ENCODE assay signal across 1 cellular context in genomic region chr1:1037366-1038327, GRCh38.
TF ChIP-seq lines count a peak whose summit lies in the region.

No MANE protein-coding gene starts in this region.

TF ChIP-seq in HepG2, 621 proteins besides CTCF, POLR2A, EP300 and RAD21 (continued from another document and continues in another):
- TF ChIP-seq, protein P1, sequence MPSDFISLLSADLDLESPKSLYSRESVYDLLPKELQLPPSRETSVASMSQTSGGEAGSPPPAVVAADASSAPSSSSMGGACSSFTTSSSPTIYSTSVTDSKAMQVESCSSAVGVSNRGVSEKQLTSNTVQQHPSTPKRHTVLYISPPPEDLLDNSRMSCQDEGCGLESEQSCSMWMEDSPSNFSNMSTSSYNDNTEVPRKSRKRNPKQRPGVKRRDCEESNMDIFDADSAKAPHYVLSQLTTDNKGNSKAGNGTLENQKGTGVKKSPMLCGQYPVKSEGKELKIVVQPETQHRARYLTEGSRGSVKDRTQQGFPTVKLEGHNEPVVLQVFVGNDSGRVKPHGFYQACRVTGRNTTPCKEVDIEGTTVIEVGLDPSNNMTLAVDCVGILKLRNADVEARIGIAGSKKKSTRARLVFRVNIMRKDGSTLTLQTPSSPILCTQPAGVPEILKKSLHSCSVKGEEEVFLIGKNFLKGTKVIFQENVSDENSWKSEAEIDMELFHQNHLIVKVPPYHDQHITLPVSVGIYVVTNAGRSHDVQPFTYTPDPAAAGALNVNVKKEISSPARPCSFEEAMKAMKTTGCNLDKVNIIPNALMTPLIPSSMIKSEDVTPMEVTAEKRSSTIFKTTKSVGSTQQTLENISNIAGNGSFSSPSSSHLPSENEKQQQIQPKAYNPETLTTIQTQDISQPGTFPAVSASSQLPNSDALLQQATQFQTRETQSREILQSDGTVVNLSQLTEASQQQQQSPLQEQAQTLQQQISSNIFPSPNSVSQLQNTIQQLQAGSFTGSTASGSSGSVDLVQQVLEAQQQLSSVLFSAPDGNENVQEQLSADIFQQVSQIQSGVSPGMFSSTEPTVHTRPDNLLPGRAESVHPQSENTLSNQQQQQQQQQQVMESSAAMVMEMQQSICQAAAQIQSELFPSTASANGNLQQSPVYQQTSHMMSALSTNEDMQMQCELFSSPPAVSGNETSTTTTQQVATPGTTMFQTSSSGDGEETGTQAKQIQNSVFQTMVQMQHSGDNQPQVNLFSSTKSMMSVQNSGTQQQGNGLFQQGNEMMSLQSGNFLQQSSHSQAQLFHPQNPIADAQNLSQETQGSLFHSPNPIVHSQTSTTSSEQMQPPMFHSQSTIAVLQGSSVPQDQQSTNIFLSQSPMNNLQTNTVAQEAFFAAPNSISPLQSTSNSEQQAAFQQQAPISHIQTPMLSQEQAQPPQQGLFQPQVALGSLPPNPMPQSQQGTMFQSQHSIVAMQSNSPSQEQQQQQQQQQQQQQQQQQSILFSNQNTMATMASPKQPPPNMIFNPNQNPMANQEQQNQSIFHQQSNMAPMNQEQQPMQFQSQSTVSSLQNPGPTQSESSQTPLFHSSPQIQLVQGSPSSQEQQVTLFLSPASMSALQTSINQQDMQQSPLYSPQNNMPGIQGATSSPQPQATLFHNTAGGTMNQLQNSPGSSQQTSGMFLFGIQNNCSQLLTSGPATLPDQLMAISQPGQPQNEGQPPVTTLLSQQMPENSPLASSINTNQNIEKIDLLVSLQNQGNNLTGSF (CRISPR knock-in tag; IDR thresholded peaks at IDR 0.05): no peak
- TF ChIP-seq ZEB1 (IDR thresholded peaks at IDR 0.05; ENCODE audit: insufficient replicate concordance, low read depth) (peak; percentile 59), ZKSCAN8 (CRISPR knock-in tag; IDR thresholded peaks at IDR 0.05; ENCODE audit: borderline replicate concordance) (no peak), SALL1 (CRISPR knock-in tag; IDR thresholded peaks at IDR 0.05) (peak; percentile 56), CHD2 (IDR thresholded peaks at IDR 0.05; ENCODE audit: low read depth, low read length) (no peak), ZFP37 (CRISPR knock-in tag; IDR thresholded peaks at IDR 0.05; ENCODE audit: borderline replicate concordance) (no peak), ZNF550 (CRISPR knock-in tag; IDR thresholded peaks at IDR 0.05; ENCODE audit: borderline replicate concordance) (no peak), SYNCRIP (IDR thresholded peaks at IDR 0.05; ENCODE audit: insufficient read depth, low read depth, low read length) (no peak), ZNF225 (CRISPR knock-in tag; IDR thresholded peaks at IDR 0.05) (no peak), ZNF441 (CRISPR knock-in tag; IDR thresholded peaks at IDR 0.05; ENCODE audit: borderline replicate concordance) (no peak), ZNF577 (CRISPR knock-in tag; IDR thresholded peaks at IDR 0.05; ENCODE audit: borderline replicate concordance, low read depth) (no peak), WIZ (CRISPR knock-in tag; IDR thresholded peaks at IDR 0.05) (no peak), ZNF569 (CRISPR knock-in tag; IDR thresholded peaks at IDR 0.05; ENCODE audit: borderline replicate concordance) (no peak), RXRB (CRISPR knock-in tag; IDR thresholded peaks at IDR 0.05; ENCODE audit: borderline replicate concordance) (peak; percentile 28; the same call in 1 of the 2 replicates), PHF21A (CRISPR knock-in tag; IDR thresholded peaks at IDR 0.05) (peak; percentile 72), ZNF3 (CRISPR knock-in tag; IDR thresholded peaks at IDR 0.05) (no peak), HINFP (CRISPR knock-in tag; IDR thresholded peaks at IDR 0.05; ENCODE audit: low read depth) (no peak), ZNF563 (CRISPR knock-in tag; IDR thresholded peaks at IDR 0.05) (no peak), MATR3 (CRISPR knock-in tag; IDR thresholded peaks at IDR 0.05) (no peak), ZSCAN21 (CRISPR knock-in tag; IDR thresholded peaks at IDR 0.05; ENCODE audit: borderline replicate concordance) (no peak; the same call in 1 of the 2 replicates), PITX1 (CRISPR knock-in tag; IDR thresholded peaks at IDR 0.05) (no peak; the same call in 1 of the 2 replicates), NCOA2 (CRISPR knock-in tag; IDR thresholded peaks at IDR 0.05) (no peak), NKX3-1 (CRISPR knock-in tag; IDR thresholded peaks at IDR 0.05) (no peak), GTF3A (CRISPR knock-in tag; conservative IDR thresholded peaks at IDR 0.05) (no peak), ZFY (CRISPR knock-in tag; IDR thresholded peaks at IDR 0.05) (peak; percentile 31; the same call in 1 of the 2 replicates), KMT2A (CRISPR knock-in tag; IDR thresholded peaks at IDR 0.05) (no peak), BRD4 (CRISPR knock-in tag; IDR thresholded peaks at IDR 0.05) (no peak), ZMYM3 (CRISPR knock-in tag; IDR thresholded peaks at IDR 0.05) (no peak), RFXAP (CRISPR knock-in tag; IDR thresholded peaks at IDR 0.05; ENCODE audit: borderline replicate concordance) (0 out of 2 replicates have a peak, but pooled peaks have one; percentile 15), SAFB2 (CRISPR knock-in tag; IDR thresholded peaks at IDR 0.05; ENCODE audit: borderline replicate concordance, low read depth) (no peak), ZNF816 (CRISPR knock-in tag; IDR thresholded peaks at IDR 0.05; ENCODE audit: borderline replicate concordance) (no peak), ZNF253 (CRISPR knock-in tag; IDR thresholded peaks at IDR 0.05; ENCODE audit: borderline replicate concordance) (no peak), SAP130 (CRISPR knock-in tag; IDR thresholded peaks at IDR 0.05; ENCODE audit: low read depth) (peak; percentile 71), GATAD2A (CRISPR knock-in tag; IDR thresholded peaks at IDR 0.05) (peak; percentile 46; the same call in 1 of the 2 replicates), ZNF777 (CRISPR knock-in tag; IDR thresholded peaks at IDR 0.05) (no peak), AHR (CRISPR knock-in tag; IDR thresholded peaks at IDR 0.05) (no peak), POLR2AphosphoS2 (IDR thresholded peaks at IDR 0.05; ENCODE audit: low read depth, low read length) (no peak), GATA4 (IDR thresholded peaks at IDR 0.05; ENCODE audit: borderline replicate concordance, low read depth) (no peak), ZNF788 (CRISPR knock-in tag; IDR thresholded peaks at IDR 0.05; ENCODE audit: borderline replicate concordance) (no peak), ZKSCAN1 (IDR thresholded peaks at IDR 0.05; ENCODE audit: low read length) (no peak), ONECUT2 (CRISPR knock-in tag; IDR thresholded peaks at IDR 0.05) (no peak), MBD4 (IDR thresholded peaks at IDR 0.05; ENCODE audit: borderline replicate concordance, low read length) (no peak), PTBP1 (IDR thresholded peaks at IDR 0.05; ENCODE audit: low read depth, low read length, poor library complexity, severe bottlenecking) (no peak), PRPF4 (IDR thresholded peaks at IDR 0.05; ENCODE audit: low read depth, low read length, poor library complexity, severe bottlenecking) (no peak), TBX3 (IDR thresholded peaks at IDR 0.05; ENCODE audit: borderline replicate concordance) (no peak), TEAD3 (CRISPR knock-in tag; optimal IDR thresholded peaks at IDR 0.05; ENCODE audit: borderline replicate concordance) (peak; percentile 94), CHCHD3 (CRISPR knock-in tag; IDR thresholded peaks at IDR 0.05) (no peak), MTA1 (CRISPR knock-in tag; IDR thresholded peaks at IDR 0.05; ENCODE audit: borderline replicate concordance) (peak; percentile 54; the same call in 1 of the 2 replicates), ZNF761 (CRISPR knock-in tag; conservative IDR thresholded peaks at IDR 0.05) (no peak), FOXA3 (CRISPR knock-in tag; IDR thresholded peaks at IDR 0.05) (no peak), ATF1 (CRISPR knock-in tag; IDR thresholded peaks at IDR 0.05) (no peak)
- TF ChIP-seq, protein P2, sequence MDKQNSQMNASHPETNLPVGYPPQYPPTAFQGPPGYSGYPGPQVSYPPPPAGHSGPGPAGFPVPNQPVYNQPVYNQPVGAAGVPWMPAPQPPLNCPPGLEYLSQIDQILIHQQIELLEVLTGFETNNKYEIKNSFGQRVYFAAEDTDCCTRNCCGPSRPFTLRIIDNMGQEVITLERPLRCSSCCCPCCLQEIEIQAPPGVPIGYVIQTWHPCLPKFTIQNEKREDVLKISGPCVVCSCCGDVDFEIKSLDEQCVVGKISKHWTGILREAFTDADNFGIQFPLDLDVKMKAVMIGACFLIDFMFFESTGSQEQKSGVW (CRISPR knock-in tag; IDR thresholded peaks at IDR 0.05; ENCODE audit: borderline replicate concordance): no peak
- TF ChIP-seq, protein P3, sequence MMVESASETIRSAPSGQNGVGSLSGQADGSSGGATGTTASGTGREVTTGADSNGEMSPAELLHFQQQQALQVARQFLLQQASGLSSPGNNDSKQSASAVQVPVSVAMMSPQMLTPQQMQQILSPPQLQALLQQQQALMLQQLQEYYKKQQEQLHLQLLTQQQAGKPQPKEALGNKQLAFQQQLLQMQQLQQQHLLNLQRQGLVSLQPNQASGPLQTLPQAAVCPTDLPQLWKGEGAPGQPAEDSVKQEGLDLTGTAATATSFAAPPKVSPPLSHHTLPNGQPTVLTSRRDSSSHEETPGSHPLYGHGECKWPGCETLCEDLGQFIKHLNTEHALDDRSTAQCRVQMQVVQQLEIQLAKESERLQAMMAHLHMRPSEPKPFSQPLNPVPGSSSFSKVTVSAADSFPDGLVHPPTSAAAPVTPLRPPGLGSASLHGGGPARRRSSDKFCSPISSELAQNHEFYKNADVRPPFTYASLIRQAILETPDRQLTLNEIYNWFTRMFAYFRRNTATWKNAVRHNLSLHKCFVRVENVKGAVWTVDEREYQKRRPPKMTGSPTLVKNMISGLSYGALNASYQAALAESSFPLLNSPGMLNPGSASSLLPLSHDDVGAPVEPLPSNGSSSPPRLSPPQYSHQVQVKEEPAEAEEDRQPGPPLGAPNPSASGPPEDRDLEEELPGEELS (CRISPR knock-in tag; IDR thresholded peaks at IDR 0.05): peak; percentile 25; the same call in 1 of the 2 replicates
- TF ChIP-seq, protein P4, sequence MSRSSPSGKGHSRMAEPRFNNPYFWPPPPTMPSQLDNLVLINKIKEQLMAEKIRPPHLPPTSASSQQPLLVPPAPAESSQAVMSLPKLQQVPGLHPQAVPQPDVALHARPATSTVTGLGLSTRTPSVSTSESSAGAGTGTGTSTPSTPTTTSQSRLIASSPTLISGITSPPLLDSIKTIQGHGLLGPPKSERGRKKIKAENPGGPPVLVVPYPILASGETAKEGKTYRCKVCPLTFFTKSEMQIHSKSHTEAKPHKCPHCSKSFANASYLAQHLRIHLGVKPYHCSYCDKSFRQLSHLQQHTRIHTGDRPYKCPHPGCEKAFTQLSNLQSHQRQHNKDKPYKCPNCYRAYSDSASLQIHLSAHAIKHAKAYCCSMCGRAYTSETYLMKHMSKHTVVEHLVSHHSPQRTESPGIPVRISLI (CRISPR knock-in tag; IDR thresholded peaks at IDR 0.05; ENCODE audit: borderline replicate concordance): no peak
- TF ChIP-seq, protein P5, sequence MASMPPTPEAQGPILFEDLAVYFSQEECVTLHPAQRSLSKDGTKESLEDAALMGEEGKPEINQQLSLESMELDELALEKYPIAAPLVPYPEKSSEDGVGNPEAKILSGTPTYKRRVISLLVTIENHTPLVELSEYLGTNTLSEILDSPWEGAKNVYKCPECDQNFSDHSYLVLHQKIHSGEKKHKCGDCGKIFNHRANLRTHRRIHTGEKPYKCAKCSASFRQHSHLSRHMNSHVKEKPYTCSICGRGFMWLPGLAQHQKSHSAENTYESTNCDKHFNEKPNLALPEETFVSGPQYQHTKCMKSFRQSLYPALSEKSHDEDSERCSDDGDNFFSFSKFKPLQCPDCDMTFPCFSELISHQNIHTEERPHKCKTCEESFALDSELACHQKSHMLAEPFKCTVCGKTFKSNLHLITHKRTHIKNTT (CRISPR knock-in tag; IDR thresholded peaks at IDR 0.05): no peak
- TF ChIP-seq, protein P6, sequence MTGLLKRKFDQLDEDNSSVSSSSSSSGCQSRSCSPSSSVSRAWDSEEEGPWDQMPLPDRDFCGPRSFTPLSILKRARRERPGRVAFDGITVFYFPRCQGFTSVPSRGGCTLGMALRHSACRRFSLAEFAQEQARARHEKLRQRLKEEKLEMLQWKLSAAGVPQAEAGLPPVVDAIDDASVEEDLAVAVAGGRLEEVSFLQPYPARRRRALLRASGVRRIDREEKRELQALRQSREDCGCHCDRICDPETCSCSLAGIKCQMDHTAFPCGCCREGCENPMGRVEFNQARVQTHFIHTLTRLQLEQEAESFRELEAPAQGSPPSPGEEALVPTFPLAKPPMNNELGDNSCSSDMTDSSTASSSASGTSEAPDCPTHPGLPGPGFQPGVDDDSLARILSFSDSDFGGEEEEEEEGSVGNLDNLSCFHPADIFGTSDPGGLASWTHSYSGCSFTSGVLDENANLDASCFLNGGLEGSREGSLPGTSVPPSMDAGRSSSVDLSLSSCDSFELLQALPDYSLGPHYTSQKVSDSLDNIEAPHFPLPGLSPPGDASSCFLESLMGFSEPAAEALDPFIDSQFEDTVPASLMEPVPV (CRISPR knock-in tag; IDR thresholded peaks at IDR 0.05): no peak
- TF ChIP-seq, protein P7, sequence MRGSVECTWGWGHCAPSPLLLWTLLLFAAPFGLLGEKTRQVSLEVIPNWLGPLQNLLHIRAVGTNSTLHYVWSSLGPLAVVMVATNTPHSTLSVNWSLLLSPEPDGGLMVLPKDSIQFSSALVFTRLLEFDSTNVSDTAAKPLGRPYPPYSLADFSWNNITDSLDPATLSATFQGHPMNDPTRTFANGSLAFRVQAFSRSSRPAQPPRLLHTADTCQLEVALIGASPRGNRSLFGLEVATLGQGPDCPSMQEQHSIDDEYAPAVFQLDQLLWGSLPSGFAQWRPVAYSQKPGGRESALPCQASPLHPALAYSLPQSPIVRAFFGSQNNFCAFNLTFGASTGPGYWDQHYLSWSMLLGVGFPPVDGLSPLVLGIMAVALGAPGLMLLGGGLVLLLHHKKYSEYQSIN (CRISPR knock-in tag; IDR thresholded peaks at IDR 0.05; ENCODE audit: borderline replicate concordance): no peak
- TF ChIP-seq, protein P8, sequence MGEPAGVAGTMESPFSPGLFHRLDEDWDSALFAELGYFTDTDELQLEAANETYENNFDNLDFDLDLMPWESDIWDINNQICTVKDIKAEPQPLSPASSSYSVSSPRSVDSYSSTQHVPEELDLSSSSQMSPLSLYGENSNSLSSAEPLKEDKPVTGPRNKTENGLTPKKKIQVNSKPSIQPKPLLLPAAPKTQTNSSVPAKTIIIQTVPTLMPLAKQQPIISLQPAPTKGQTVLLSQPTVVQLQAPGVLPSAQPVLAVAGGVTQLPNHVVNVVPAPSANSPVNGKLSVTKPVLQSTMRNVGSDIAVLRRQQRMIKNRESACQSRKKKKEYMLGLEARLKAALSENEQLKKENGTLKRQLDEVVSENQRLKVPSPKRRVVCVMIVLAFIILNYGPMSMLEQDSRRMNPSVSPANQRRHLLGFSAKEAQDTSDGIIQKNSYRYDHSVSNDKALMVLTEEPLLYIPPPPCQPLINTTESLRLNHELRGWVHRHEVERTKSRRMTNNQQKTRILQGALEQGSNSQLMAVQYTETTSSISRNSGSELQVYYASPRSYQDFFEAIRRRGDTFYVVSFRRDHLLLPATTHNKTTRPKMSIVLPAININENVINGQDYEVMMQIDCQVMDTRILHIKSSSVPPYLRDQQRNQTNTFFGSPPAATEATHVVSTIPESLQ (CRISPR knock-in tag; conservative IDR thresholded peaks at IDR 0.05): no peak
